In genomic region chr11:4890279-4890678, GRCh38 we compare ENCODE assay signal across 29 cellular contexts. TPM values are rescaled to one million over a fixed set of nuclear protein-coding genes. Genes with fewer than 3 reads are reported as not detected.
DNase-seq lines count a peak whose midpoint lies in the region; ATAC-seq, FAIRE-seq and TF ChIP-seq lines count a peak whose summit lies in the region.
"Had no signal": no experiment of that assay in that cellular context is flagged by ENCODE, and none has a peak within 500 bp of the region (broad histone marks: within the 10 kb centered on the region; RNA-seq: fewer than 3 reads in every experiment).

No MANE protein-coding gene starts in this region.

- H3K23ac ChIP-seq in H1 (ENCODE audit: insufficient read length) = no peak overlapping the region

- TF ChIP-seq RAD21 in H1 (IDR thresholded peaks at IDR 0.05 in 1 of 2, conservative IDR thresholded peaks at IDR 0.05 in 1 of 2; ENCODE audit: low read depth in 2 of 2, low read length in 2 of 2) = no peak

- no peaks in the 10 kb centered on the region for H3K23me2 ChIP-seq in H1 (ENCODE audit: low read depth, low read length)

- no peak overlapping the region for H2BK5ac ChIP-seq in H1 (ENCODE audit: low read depth, low read length)

- H4K20me1 ChIP-seq in astrocyte (ENCODE audit: insufficient read depth, low read length) = no peaks in the 10 kb centered on the region
- no peaks in the 10 kb centered on the region for H4K20me1 ChIP-seq in H1 (replicated peaks in 1 of 2; ENCODE audit: control insufficient read depth in 1 of 2, insufficient read depth in 2 of 2, low read length in 2 of 2)
- H4K20me1 ChIP-seq: BLaER1 had no signal

- no peaks in the 10 kb centered on the region for H3K79me2 ChIP-seq in astrocyte (ENCODE audit: insufficient read depth, low read length)
- no peaks in the 10 kb centered on the region for H3K79me2 ChIP-seq in H1 (ENCODE audit: control insufficient read depth in 1 of 2, insufficient read depth in 2 of 2, low read length in 2 of 2)

- no peak overlapping the region for H3K14ac ChIP-seq in H1 (ENCODE audit: insufficient read length)

- H3K27me3 Mint-ChIP-seq in astrocyte (ENCODE audit: low read depth, unreplicated experiment) = no peaks in the 10 kb centered on the region
- H3K27me3 Mint-ChIP-seq in natural killer cell (ENCODE audit: low read depth in 2 of 2) = no peaks in the 10 kb centered on the region
- H3K27me3 Mint-ChIP-seq in activated CD4-positive, alpha-beta memory T cell treated with anti-CD3 and anti-CD28 coated beads for 36 hours = no peaks in the 10 kb centered on the region
- H3K27me3 Mint-ChIP-seq: CD4-positive, CD25-positive, alpha-beta regulatory T cell had no signal

- CTCF ChIA-PET in H1 (lab: Charles Lee; ENCODE audit: partially characterized antibody) = no interaction called here
- CTCF ChIA-PET in activated CD4-positive, alpha-beta memory T cell treated with anti-CD3 and anti-CD28 coated beads for 36 hours (lab: Charles Lee) = no interaction called here

- H3K9ac ChIP-seq in astrocyte (ENCODE audit: low read length) (no peak overlapping the region), H1 (replicated peaks in 1 of 4; ENCODE audit: extremely low read depth in 1 of 4, low read depth in 3 of 4, low read length in 3 of 4) (no peak overlapping the region)
- H3K9ac ChIP-seq: BLaER1 had no signal

- no peak overlapping the region for H2BK20ac ChIP-seq in H1 (ENCODE audit: low read length)

- no peak overlapping the region for H2BK15ac ChIP-seq in H1 (ENCODE audit: low read length)

- TF ChIP-seq EP300 in H1 (IDR thresholded peaks at IDR 0.05; ENCODE audit: borderline replicate concordance in 1 of 2, low read depth in 2 of 2, low read length in 2 of 2) = no peak

- no peak overlapping the region for H4K5ac ChIP-seq in H1 (ENCODE audit: insufficient read length, low read depth, low read length)

- peaks cover 6% of the 10 kb centered on the region for H3K4me1 Mint-ChIP-seq in astrocyte (ENCODE audit: low read depth, unreplicated experiment)
- no peaks in the 10 kb centered on the region for H3K4me1 Mint-ChIP-seq in natural killer cell
- no peaks in the 10 kb centered on the region for H3K4me1 Mint-ChIP-seq in activated CD4-positive, alpha-beta memory T cell treated with anti-CD3 and anti-CD28 coated beads for 36 hours (ENCODE audit: low read depth)
- H3K4me1 Mint-ChIP-seq: CD4-positive, CD25-positive, alpha-beta regulatory T cell had no signal

- FAIRE-seq in H54 (lab: Jason Lieb, UNC) = peak; percentile 27
- no peak for FAIRE-seq in astrocyte (lab: Jason Lieb, UNC)
- no peak for FAIRE-seq in H1 (lab: Jason Lieb, UNC)
- no peak for FAIRE-seq in RCC 7860 (lab: Jason Lieb, UNC)
- FAIRE-seq: A204.1, GM12878 had no signal

- H3K4me3 Mint-ChIP-seq in astrocyte (ENCODE audit: unreplicated experiment) (no peak overlapping the region), natural killer cell (no peak overlapping the region)
- no peak overlapping the region for H3K4me3 Mint-ChIP-seq in activated CD4-positive, alpha-beta memory T cell treated with anti-CD3 and anti-CD28 coated beads for 36 hours

- H4K91ac ChIP-seq in H1 (replicated peaks; ENCODE audit: insufficient read length, low read length) = no peak overlapping the region

- H2AFZ ChIP-seq in astrocyte (ENCODE audit: low read depth, low read length) (no peak overlapping the region), H1 (ENCODE audit: low read length) (no peak overlapping the region)

- H3K27me3 ChIP-seq in astrocyte (ENCODE audit: insufficient read depth, low read length) (no peaks in the 10 kb centered on the region), H1 (replicated peaks in 1 of 4; ENCODE audit: control insufficient read depth in 3 of 4, extremely low read depth in 1 of 4, insufficient read depth in 3 of 4, low read length in 3 of 4) (no peaks in the 10 kb centered on the region)
- H3K27me3 ChIP-seq: BLaER1, MG63, Peyer's patch had no signal

- WGBS in H1 (ENCODE audit: extremely low coverage in 1 of 2, insufficient coverage in 1 of 2, insufficient read length in 1 of 2, insufficient replicate concordance in 2 of 2, low coverage in 1 of 2, low lambda C conversion rate in 2 of 2, missing lambda C conversion rate in 1 of 2), 2 experiments = 91% methylated on average over 2 of the region's 2 CpGs; no CpG with 5 or more reads in 1 of the 2 experiments

- no peak overlapping the region for H3K4me3 ChIP-seq in NB4 (ENCODE audit: low read depth, low read length)
- no peak overlapping the region for H3K4me3 ChIP-seq in astrocyte (ENCODE audit: insufficient read depth, low read depth, low read length)
- no peak overlapping the region for H3K4me3 ChIP-seq in H1 (ENCODE audit: extremely low read depth in 1 of 4, insufficient read depth in 2 of 4, low read depth in 3 of 4, low read length in 4 of 4)
- H3K4me3 ChIP-seq: BLaER1, GM12878, MG63, Peyer's patch had no signal

- no peaks in the 10 kb centered on the region for H3K9me3 Mint-ChIP-seq in astrocyte (ENCODE audit: unreplicated experiment)
- H3K9me3 Mint-ChIP-seq in natural killer cell = peaks cover 0 to 12% of the 10 kb centered on the region in 2 donors
- H3K9me3 Mint-ChIP-seq in activated CD4-positive, alpha-beta memory T cell treated with anti-CD3 and anti-CD28 coated beads for 36 hours = no peaks in the 10 kb centered on the region

- no peak overlapping the region for H3K18ac ChIP-seq in H1 (ENCODE audit: extremely low read depth, low read length)

- H3K79me1 ChIP-seq in H1 (ENCODE audit: low read depth, low read length) = no peaks in the 10 kb centered on the region

- TF ChIP-seq POLR2A in H54 (IDR thresholded peaks at IDR 0.05; ENCODE audit: low read depth, low read length) = no peak
- no peak for TF ChIP-seq POLR2A in NB4 (IDR thresholded peaks at IDR 0.05; ENCODE audit: extremely low read depth, insufficient read length)
- TF ChIP-seq POLR2A in H1 (IDR thresholded peaks at IDR 0.05; ENCODE audit: control extremely low read depth in 1 of 2, low read depth in 2 of 2, low read length in 2 of 2) = no peak

- H3K36me3 Mint-ChIP-seq in astrocyte (ENCODE audit: low read depth, unreplicated experiment) (no peaks in the 10 kb centered on the region), natural killer cell (no peaks in the 10 kb centered on the region)
- H3K36me3 Mint-ChIP-seq in activated CD4-positive, alpha-beta memory T cell treated with anti-CD3 and anti-CD28 coated beads for 36 hours = no peaks in the 10 kb centered on the region
- H3K36me3 Mint-ChIP-seq: CD4-positive, CD25-positive, alpha-beta regulatory T cell had no signal

- TF ChIP-seq CTCF in NB4 (IDR thresholded peaks at IDR 0.05; ENCODE audit: low read depth, low read length) (no peak), astrocyte (IDR thresholded peaks at IDR 0.05; ENCODE audit: insufficient read depth, low read depth, low read length) (no peak), H1 (IDR thresholded peaks at IDR 0.05; ENCODE audit: control extremely low read depth in 1 of 3, insufficient read depth in 1 of 3, low read depth in 1 of 3, low read length in 3 of 3) (no peak), natural killer cell (IDR thresholded peaks at IDR 0.05) (no peak)

- no peak overlapping the region for H3K4me2 ChIP-seq in astrocyte (ENCODE audit: low read length)
- H3K4me2 ChIP-seq in H1 (ENCODE audit: insufficient read depth in 1 of 2, low read depth in 2 of 2, low read length in 2 of 2) = no peak overlapping the region
- H3K4me2 ChIP-seq: BLaER1 had no signal

- POLR2A ChIA-PET in H1 (lab: Charles Lee; ENCODE audit: partially characterized antibody) = no interaction called here
- POLR2A ChIA-PET in activated CD4-positive, alpha-beta memory T cell treated with anti-CD3 and anti-CD28 coated beads for 36 hours (lab: Charles Lee) = no interaction called here

- no peak for ATAC-seq in natural killer cell
- ATAC-seq: GM12878, SK-N-SH treated with all-trans-retinoic acid at 6 μM for 48 hours had no signal

- H4K8ac ChIP-seq in H1 (ENCODE audit: extremely low read depth, insufficient read depth, low read length) = no peak overlapping the region

- H3K56ac ChIP-seq in H1 (replicated peaks; ENCODE audit: insufficient read length, low read depth, low read length) = no peak overlapping the region

- no peak overlapping the region for H3K4ac ChIP-seq in H1 (replicated peaks; ENCODE audit: insufficient read length, low read depth, low read length)

- DNase-seq in H54 (ENCODE audit: insufficient read length, low spot score) (no peak), NB4 (ENCODE audit: low read depth) (peak; percentile 2), astrocyte (ENCODE audit: low read depth) (peak; percentile 6), H1 (ENCODE audit: low read depth in 1 of 2, low spot score in 2 of 2) (no peak), natural killer cell (no peak), NCI-H226 (no peak), RCC 7860 (ENCODE audit: low spot score) (no peak)
- no peak for DNase-seq in activated CD4-positive, alpha-beta memory T cell treated with anti-CD3 and anti-CD28 coated beads for 36 hours
- DNase-seq: CD4-positive, CD25-positive, alpha-beta regulatory T cell; DMS79; EL; GDM1; GOT3; KBM-7; MG63; NCI-H1417; NCI-H1694; NCI-H2029 treated with DMSO at 0.1 percent for 48 hours; NCI-H2227 treated with DMSO at 0.1 percent for 48 hours; NCI-H510A; NCI-H69; Peyer's patch had no signal

- H3K36me3 ChIP-seq in astrocyte (ENCODE audit: insufficient read depth, low read length) (no peaks in the 10 kb centered on the region), H1 (ENCODE audit: control insufficient read depth in 2 of 4, insufficient read depth in 4 of 4, low read length in 3 of 4) (no peaks in the 10 kb centered on the region)
- H3K36me3 ChIP-seq: BLaER1, MG63, Peyer's patch had no signal

- no peak overlapping the region for H2AK5ac ChIP-seq in H1 (ENCODE audit: low read depth, low read length)

- H2BK12ac ChIP-seq in H1 (ENCODE audit: low read depth, low read length) = no peak overlapping the region

- intact Hi-C loops in natural killer cell (cut with micrococcal nuclease) = no loop called here
- intact Hi-C loops in activated CD4-positive, alpha-beta memory T cell treated with anti-CD3 and anti-CD28 coated beads for 36 hours (cut with micrococcal nuclease) = no loop called here

- no peaks in the 10 kb centered on the region for H3K9me3 ChIP-seq in astrocyte (ENCODE audit: insufficient read depth, low read depth, low read length)
- H3K9me3 ChIP-seq in H1 (ENCODE audit: insufficient read depth in 2 of 2, low read depth in 1 of 2, low read length in 1 of 2) = no peaks in the 10 kb centered on the region
- H3K9me3 ChIP-seq: BLaER1, MG63, Peyer's patch had no signal

- H2BK120ac ChIP-seq in H1 (replicated peaks; ENCODE audit: low read depth, low read length) = no peak overlapping the region

- H3K27ac Mint-ChIP-seq in astrocyte (ENCODE audit: unreplicated experiment) = no peak overlapping the region
- no peak overlapping the region for H3K27ac Mint-ChIP-seq in natural killer cell
- no peak overlapping the region for H3K27ac Mint-ChIP-seq in activated CD4-positive, alpha-beta memory T cell treated with anti-CD3 and anti-CD28 coated beads for 36 hours

- H3K27ac ChIP-seq in astrocyte (ENCODE audit: low read depth, low read length) (no peak overlapping the region), H1 (ENCODE audit: low read depth, low read length) (no peak overlapping the region)
- H3K27ac ChIP-seq: BLaER1, Peyer's patch had no signal

- no peaks in the 10 kb centered on the region for H3K4me1 ChIP-seq in astrocyte (ENCODE audit: insufficient read depth, low read length)
- H3K4me1 ChIP-seq in H1 (replicated peaks in 1 of 4; ENCODE audit: control insufficient read depth in 3 of 4, insufficient read depth in 4 of 4, low read length in 3 of 4) = no peaks in the 10 kb centered on the region
- H3K4me1 ChIP-seq: Peyer's patch had no signal

RNA-seq across cellular contexts. Expression of gene OR51T1, which starts 8.6 kb away (rescaled TPM):
- total RNA-seq in astrocyte = not detected in 2 replicates
- not detected in 2 replicates for total RNA-seq in H1 (2021; fragmentation: NEBNext Ultra II Directional; extraction: Animal tissue kit (Norgen Biotek cat#: 25700))
- polyA plus RNA-seq in H1 (2011; rRNA removed) = not detected in 2 replicates
- not detected for polyA plus RNA-seq in H1 (2011; cell fraction: cytosol; rRNA removed)
- 0.16 TPM for polyA plus RNA-seq in H1 (2011; cell fraction: nucleus; rRNA removed)
- not detected in 4 replicates for polyA plus RNA-seq in H1 (2012, experiment 1 of 2)
- not detected for polyA plus RNA-seq in H1 (2012, experiment 2 of 2)
- polyA plus RNA-seq in H1 (2013, experiment 1 of 2) = not detected
- polyA plus RNA-seq in H1 (2013, experiment 2 of 2) = not detected
- 0.37 and 0.44 TPM in 2 replicates for polyA minus RNA-seq in H1 (2011; rRNA and poly(A)+ RNA removed)
- not detected for polyA minus RNA-seq in H1 (2011; cell fraction: cytosol; rRNA and poly(A)+ RNA removed)
- polyA minus RNA-seq in H1 (2011; cell fraction: nucleus; rRNA and poly(A)+ RNA removed) = 0.90 TPM
- not detected for total RNA-seq in natural killer cell
- total RNA-seq in activated CD4-positive, alpha-beta memory T cell treated with anti-CD3 and anti-CD28 coated beads for 36 hours = not detected
- total RNA-seq: CD4-positive, CD25-positive, alpha-beta regulatory T cell; GM12878; HT-29; LHCN-M2; Peyer's patch had no signal
- polyA plus RNA-seq: AG04450; CD4-positive, CD25-positive, alpha-beta regulatory T cell; GM12878 had no signal

RNA-seq across cellular contexts. Expression of gene OR51A7, which starts 13.3 kb away (rescaled TPM):
- total RNA-seq in astrocyte = not detected in 2 replicates
- total RNA-seq in H1 (2021; fragmentation: NEBNext Ultra II Directional; extraction: Animal tissue kit (Norgen Biotek cat#: 25700)) = not detected in 2 replicates
- not detected in 2 replicates for polyA plus RNA-seq in H1 (2011; rRNA removed)
- polyA plus RNA-seq in H1 (2011; cell fraction: cytosol; rRNA removed) = not detected
- polyA plus RNA-seq in H1 (2011; cell fraction: nucleus; rRNA removed) = not detected
- polyA plus RNA-seq in H1 (2012, experiment 1 of 2) = not detected in 4 replicates
- not detected for polyA plus RNA-seq in H1 (2012, experiment 2 of 2)
- polyA plus RNA-seq in H1 (2013, experiment 1 of 2) = not detected
- not detected for polyA plus RNA-seq in H1 (2013, experiment 2 of 2)
- 0.46 and 0.82 TPM in 2 replicates for polyA minus RNA-seq in H1 (2011; rRNA and poly(A)+ RNA removed)
- not detected for polyA minus RNA-seq in H1 (2011; cell fraction: cytosol; rRNA and poly(A)+ RNA removed)
- not detected for polyA minus RNA-seq in H1 (2011; cell fraction: nucleus; rRNA and poly(A)+ RNA removed)
- total RNA-seq in natural killer cell = not detected
- not detected for total RNA-seq in activated CD4-positive, alpha-beta memory T cell treated with anti-CD3 and anti-CD28 coated beads for 36 hours
- total RNA-seq: CD4-positive, CD25-positive, alpha-beta regulatory T cell; GM12878; HT-29; LHCN-M2; Peyer's patch had no signal
- polyA plus RNA-seq: AG04450; CD4-positive, CD25-positive, alpha-beta regulatory T cell; GM12878 had no signal

RNA-seq across cellular contexts. Expression of gene OR51G2, which starts 28.9 kb away (rescaled TPM):
- total RNA-seq in astrocyte (not detected in 2 replicates), natural killer cell (not detected)
- not detected in 2 replicates for total RNA-seq in H1 (2021; fragmentation: NEBNext Ultra II Directional; extraction: Animal tissue kit (Norgen Biotek cat#: 25700))
- not detected in 2 replicates for polyA plus RNA-seq in H1 (2011; rRNA removed)
- polyA plus RNA-seq in H1 (2011; cell fraction: cytosol; rRNA removed) = not detected
- not detected for polyA plus RNA-seq in H1 (2011; cell fraction: nucleus; rRNA removed)
- not detected in 4 replicates for polyA plus RNA-seq in H1 (2012, experiment 1 of 2)
- not detected for polyA plus RNA-seq in H1 (2012, experiment 2 of 2)
- not detected for polyA plus RNA-seq in H1 (2013, experiment 1 of 2)
- polyA plus RNA-seq in H1 (2013, experiment 2 of 2) = not detected
- not detected in 2 replicates for polyA minus RNA-seq in H1 (2011; rRNA and poly(A)+ RNA removed)
- polyA minus RNA-seq in H1 (2011; cell fraction: cytosol; rRNA and poly(A)+ RNA removed) = not detected
- polyA minus RNA-seq in H1 (2011; cell fraction: nucleus; rRNA and poly(A)+ RNA removed) = not detected
- total RNA-seq in activated CD4-positive, alpha-beta memory T cell treated with anti-CD3 and anti-CD28 coated beads for 36 hours = not detected
- total RNA-seq: CD4-positive, CD25-positive, alpha-beta regulatory T cell; GM12878; LHCN-M2; Peyer's patch had no signal
- polyA plus RNA-seq: AG04450; CD4-positive, CD25-positive, alpha-beta regulatory T cell; GM12878 had no signal

RNA-seq across cellular contexts. Expression of gene OR51G1, which starts 33.9 kb away (rescaled TPM):
- not detected in 2 replicates for total RNA-seq in astrocyte
- not detected in 2 replicates for total RNA-seq in H1 (2021; fragmentation: NEBNext Ultra II Directional; extraction: Animal tissue kit (Norgen Biotek cat#: 25700))
- polyA plus RNA-seq in H1 (2011; rRNA removed) = not detected in 2 replicates
- not detected for polyA plus RNA-seq in H1 (2011; cell fraction: cytosol; rRNA removed)
- not detected for polyA plus RNA-seq in H1 (2011; cell fraction: nucleus; rRNA removed)
- polyA plus RNA-seq in H1 (2012, experiment 1 of 2) = not detected in 4 replicates
- polyA plus RNA-seq in H1 (2012, experiment 2 of 2) = not detected
- not detected for polyA plus RNA-seq in H1 (2013, experiment 1 of 2)
- polyA plus RNA-seq in H1 (2013, experiment 2 of 2) = not detected
- not detected in 2 replicates for polyA minus RNA-seq in H1 (2011; rRNA and poly(A)+ RNA removed)
- polyA minus RNA-seq in H1 (2011; cell fraction: cytosol; rRNA and poly(A)+ RNA removed) = not detected
- polyA minus RNA-seq in H1 (2011; cell fraction: nucleus; rRNA and poly(A)+ RNA removed) = not detected
- not detected for total RNA-seq in natural killer cell
- total RNA-seq in activated CD4-positive, alpha-beta memory T cell treated with anti-CD3 and anti-CD28 coated beads for 36 hours = not detected
- total RNA-seq: CD4-positive, CD25-positive, alpha-beta regulatory T cell; GM12878; HT-29; LHCN-M2; Peyer's patch had no signal
- polyA plus RNA-seq: AG04450; CD4-positive, CD25-positive, alpha-beta regulatory T cell; GM12878 had no signal

RNA-seq across cellular contexts. Expression of gene OR51S1, which starts 41.3 kb away (rescaled TPM):
- not detected in 2 replicates for total RNA-seq in astrocyte
- not detected in 2 replicates for total RNA-seq in H1 (2021; fragmentation: NEBNext Ultra II Directional; extraction: Animal tissue kit (Norgen Biotek cat#: 25700))
- not detected in 2 replicates for polyA plus RNA-seq in H1 (2011; rRNA removed)
- polyA plus RNA-seq in H1 (2011; cell fraction: cytosol; rRNA removed) = not detected
- not detected for polyA plus RNA-seq in H1 (2011; cell fraction: nucleus; rRNA removed)
- not detected in 4 replicates for polyA plus RNA-seq in H1 (2012, experiment 1 of 2)
- polyA plus RNA-seq in H1 (2012, experiment 2 of 2) = not detected
- polyA plus RNA-seq in H1 (2013, experiment 1 of 2) = not detected
- not detected for polyA plus RNA-seq in H1 (2013, experiment 2 of 2)
- polyA minus RNA-seq in H1 (2011; rRNA and poly(A)+ RNA removed) = not detected in 2 replicates
- polyA minus RNA-seq in H1 (2011; cell fraction: cytosol; rRNA and poly(A)+ RNA removed) = not detected
- polyA minus RNA-seq in H1 (2011; cell fraction: nucleus; rRNA and poly(A)+ RNA removed) = not detected
- total RNA-seq in natural killer cell = not detected
- not detected for total RNA-seq in activated CD4-positive, alpha-beta memory T cell treated with anti-CD3 and anti-CD28 coated beads for 36 hours
- total RNA-seq: CD4-positive, CD25-positive, alpha-beta regulatory T cell; GM12878; HT-29; LHCN-M2; Peyer's patch had no signal
- polyA plus RNA-seq: AG04450; CD4-positive, CD25-positive, alpha-beta regulatory T cell; GM12878 had no signal

Comparison
In these comparisons a context has a peak if more than half of its experiments do, and no peak if none do; other contexts are left out.
1. DNase-seq: peak in NB4 (single experiment) and astrocyte (single experiment); none in H54 (single experiment), H1 (0 of 2), natural killer cell (single experiment), NCI-H226 (single experiment), activated CD4-positive, alpha-beta memory T cell treated with anti-CD3 and anti-CD28 coated beads for 36 hours (single experiment) and RCC 7860 (single experiment).